In the genomic region with DNA sequence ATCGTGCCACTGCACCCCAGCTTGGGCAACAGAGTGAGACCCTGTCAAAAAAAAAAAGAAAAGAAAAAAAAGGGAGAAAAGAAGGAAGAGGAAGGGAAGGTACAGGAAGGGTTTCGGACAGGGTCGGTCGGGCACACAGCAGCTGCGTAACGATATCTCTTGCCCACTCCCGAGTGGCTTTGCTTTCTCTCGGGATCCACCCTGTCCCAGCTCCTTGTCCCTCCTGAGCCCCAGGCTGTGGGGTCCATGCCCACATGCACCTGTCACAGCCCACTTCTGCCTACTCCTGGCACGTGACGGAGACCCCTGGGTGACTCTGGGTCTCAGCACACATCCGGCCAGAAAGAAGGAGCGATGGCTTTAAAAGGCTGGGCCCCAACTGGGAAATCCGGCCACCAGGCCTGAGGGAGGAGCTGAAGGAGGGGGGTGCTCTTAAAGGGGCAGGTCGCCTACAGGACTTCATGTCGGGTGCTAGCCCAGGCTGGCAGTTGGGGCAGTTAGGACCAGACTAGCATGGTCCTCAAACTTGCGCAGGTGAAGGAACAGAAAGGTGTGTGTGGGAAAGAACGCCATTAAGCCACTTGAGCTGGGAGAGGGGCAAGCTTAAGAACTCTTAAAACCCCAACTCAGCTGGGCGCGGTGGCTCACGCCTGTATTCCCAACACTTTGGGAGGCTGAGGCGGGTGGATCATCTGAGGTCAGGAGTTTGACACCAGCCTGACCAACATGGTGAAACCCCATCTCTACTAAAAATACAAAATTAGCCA, we compare ENCODE assay signal across 8 cellular contexts. TPM values are rescaled to one million over a fixed set of nuclear protein-coding genes. Genes with fewer than 3 reads are reported as not detected.
DNase-seq lines count a peak whose midpoint lies in the region; ATAC-seq, FAIRE-seq and TF ChIP-seq lines count a peak whose summit lies in the region.

A gene with protein sequence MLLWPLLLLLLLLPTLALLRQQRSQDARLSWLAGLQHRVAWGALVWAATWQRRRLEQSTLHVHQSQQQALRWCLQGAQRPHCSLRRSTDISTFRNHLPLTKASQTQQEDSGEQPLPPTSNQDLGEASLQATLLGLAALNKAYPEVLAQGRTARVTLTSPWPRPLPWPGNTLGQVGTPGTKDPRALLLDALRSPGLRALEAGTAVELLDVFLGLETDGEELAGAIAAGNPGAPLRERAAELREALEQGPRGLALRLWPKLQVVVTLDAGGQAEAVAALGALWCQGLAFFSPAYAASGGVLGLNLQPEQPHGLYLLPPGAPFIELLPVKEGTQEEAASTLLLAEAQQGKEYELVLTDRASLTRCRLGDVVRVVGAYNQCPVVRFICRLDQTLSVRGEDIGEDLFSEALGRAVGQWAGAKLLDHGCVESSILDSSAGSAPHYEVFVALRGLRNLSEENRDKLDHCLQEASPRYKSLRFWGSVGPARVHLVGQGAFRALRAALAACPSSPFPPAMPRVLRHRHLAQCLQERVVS (minus strand): TSS at position 362 of the 767 bp plus-strand sequence. CDS start 913 bp downstream, outside the sequence.

- no peak for TF ChIP-seq POLR2A in GM12891 (IDR thresholded peaks at IDR 0.05; ENCODE audit: low read depth, low read length)
- TF ChIP-seq POLR2A in K562 (conservative IDR thresholded peaks at IDR 0.05) = peak; percentile 75

- no peaks in the 10 kb centered on the region for H4K20me1 ChIP-seq in K562 (replicated peaks; ENCODE audit: control insufficient read depth, insufficient read depth, low read length)

- H3K9me3 ChIP-seq in K562 (replicated peaks; ENCODE audit: control insufficient read depth, insufficient read depth, low read depth, low read length) (no peaks in the 10 kb centered on the region), iPS-15b (ENCODE audit: control insufficient read depth, insufficient read depth, low read length) (no peaks in the 10 kb centered on the region)

- H2AFZ ChIP-seq in K562 (ENCODE audit: low read depth, low read length) = peak within 1 kb of the TSS; percentile 100

- no peak; a peak in 1 of 6 replicates for TF ChIP-seq CTCF in K562 (IDR thresholded peaks at IDR 0.05 in 2 of 3, conservative IDR thresholded peaks at IDR 0.05 in 1 of 3; ENCODE audit: insufficient read depth in 2 of 3, low read depth in 1 of 3, low read length in 3 of 3)

- H3K4me1 ChIP-seq in K562 (replicated peaks in 1 of 2; ENCODE audit: control insufficient read depth in 2 of 2, insufficient read depth in 2 of 2, low read length in 2 of 2) = peaks cover 11 to 29% of the 10 kb centered on the region in 2 experiments; a peak in 4 of 5 replicates
- H3K4me1 ChIP-seq in iPS-15b (ENCODE audit: control insufficient read depth, insufficient read depth, low read length) = no peaks in the 10 kb centered on the region

- H3K27me3 ChIP-seq in K562 (ENCODE audit: control insufficient read depth in 2 of 2, insufficient read depth in 2 of 2, low read length in 2 of 2) = no peaks in the 10 kb centered on the region
- H3K27me3 ChIP-seq in iPS-15b (ENCODE audit: control insufficient read depth, insufficient read depth, low read length) = no peaks in the 10 kb centered on the region

- H3K9me1 ChIP-seq in K562 (ENCODE audit: control insufficient read depth, insufficient read depth, low read length) = no peaks in the 10 kb centered on the region

- H3K9ac ChIP-seq in K562 (ENCODE audit: insufficient read depth in 1 of 2, low read depth in 2 of 2, low read length in 2 of 2) (peak within 1 kb of the TSS; percentile 95 to 96), iPS-15b (ENCODE audit: low read depth, low read length) (no peak within 1 kb of the TSS)

- no TSS peak for BruUV-seq in K562 (replicated peaks; lab: Mats Ljungman, UMichigan)

- in situ Hi-C loops in K562 (cut with MboI) = no loop called here

- no peak for TF ChIP-seq EP300 in K562 (IDR thresholded peaks at IDR 0.05; ENCODE audit: low read length)

- 15% methylated on average over 18 of the region's 21 CpGs for WGBS in K562 (ENCODE audit: insufficient coverage, low coverage, missing lambda C conversion rate)

- FAIRE-seq in GM12891 (lab: Jason Lieb, UNC) (peak; percentile 92), K562 (lab: Jason Lieb, UNC) (peak; percentile 96)

- H3K27ac ChIP-seq in K562 (ENCODE audit: extremely low read depth, low read depth, low read length) = peak within 1 kb of the TSS; percentile 87

- H3K79me2 ChIP-seq in K562 (ENCODE audit: control insufficient read depth, insufficient read depth, low read length) = peaks cover 11% of the 10 kb centered on the region; the same call in 2 of the 3 replicates

- ATAC-seq in HG02763 (IDR thresholded peaks at IDR 0.05; ENCODE audit: unreplicated experiment) (peak; percentile 88), K562 (peak; percentile 97)

- H3K4me3 ChIP-seq in K562 (peak within 1 kb of the TSS; percentile 70), iPS-15b (ENCODE audit: low read depth, low read length) (peak within 1 kb of the TSS; percentile 41), skeletal muscle cell (ENCODE audit: low read depth, low read length) (peak within 1 kb of the TSS; percentile 63)

- DNase-seq in GM12891 (ENCODE audit: insufficient read length, low spot score) (peak; percentile 88), NCI-H2029 treated with DMSO at 0.1 percent for 48 hours (lab: John Stamatoyannopoulos, UW) (peak; percentile 57), T1000 (lab: John Stamatoyannopoulos, UW) (peak; percentile 23), K562 (ENCODE audit: extremely low read depth in 1 of 4, low spot score in 3 of 4) (peak; percentile 87 to 91 (median 89)), skeletal muscle cell (ENCODE audit: low read depth) (no peak), NCI-H1694 (lab: John Stamatoyannopoulos, UW) (no peak)

- CTCF ChIA-PET in K562 (lab: Yijun Ruan, JAX; ENCODE audit: low intra/inter-chr PET ratio) = no interaction called here

- POLR2A ChIA-PET in K562 (lab: Yijun Ruan, JAX) = interaction anchor here (0.6 to 1.5 kb wide), 16 partner anchors 11 to 585 kb away, joined by 3 to 7 read pairs (median 3); no protein-coding TSS in a partner anchor

- no peak for TF ChIP-seq RAD21 in K562 (CRISPR knock-in tag; conservative IDR thresholded peaks at IDR 0.05 in 1 of 2, IDR thresholded peaks at IDR 0.05 in 1 of 2)

- intact Hi-C loops in K562 (cut with micrococcal nuclease) = no loop called here

- H3K36me3 ChIP-seq in K562 (ENCODE audit: control insufficient read depth, insufficient read depth, low read length) (peaks cover 11% of the 10 kb centered on the region; the same call in 2 of the 3 replicates), iPS-15b (ENCODE audit: control insufficient read depth, insufficient read depth, low read length) (no peaks in the 10 kb centered on the region)

- peak within 1 kb of the TSS; percentile 100 for H3K4me2 ChIP-seq in K562 (ENCODE audit: insufficient read depth, low read length)

TF ChIP-seq in GM12891, 5 proteins besides CTCF, POLR2A, EP300 and RAD21:
- TF ChIP-seq POLR2AphosphoS5 (IDR thresholded peaks at IDR 0.05; ENCODE audit: low read depth, low read length) = no peak
- no peak for TF ChIP-seq POU2F2 (IDR thresholded peaks at IDR 0.05; ENCODE audit: low read depth, low read length)
- TF ChIP-seq SPI1 (IDR thresholded peaks at IDR 0.05; ENCODE audit: low read depth, low read length) = no peak
- TF ChIP-seq TAF1 (IDR thresholded peaks at IDR 0.05; ENCODE audit: low read depth, low read length) = no peak
- TF ChIP-seq PAX5 (IDR thresholded peaks at IDR 0.05; ENCODE audit: insufficient read depth, low read length, severe bottlenecking) = no peak

TF ChIP-seq in K562, 482 proteins besides CTCF, POLR2A, EP300 and RAD21 (continues in another document):
- TF ChIP-seq TEAD4 (IDR thresholded peaks at IDR 0.05; ENCODE audit: low read length) = no peak
- TF ChIP-seq TEAD4 (CRISPR knock-in tag; IDR thresholded peaks at IDR 0.05; ENCODE audit: borderline replicate concordance) = no peak
- TF ChIP-seq MIER1 (IDR thresholded peaks at IDR 0.05; ENCODE audit: low read depth) = peak; percentile 27; the same call in 1 of the 2 replicates
- peak; percentile 70; the same call in 1 of the 2 replicates for TF ChIP-seq ZBTB7A (IDR thresholded peaks at IDR 0.05; ENCODE audit: borderline replicate concordance, control insufficient read depth, low read depth, low read length)
- peak; percentile 63; the same call in 1 of the 2 replicates for TF ChIP-seq PHF8 (IDR thresholded peaks at IDR 0.05; ENCODE audit: borderline replicate concordance, low read length)
- no peak for TF ChIP-seq ARID3A (IDR thresholded peaks at IDR 0.05; ENCODE audit: borderline replicate concordance, low read depth, low read length)
- TF ChIP-seq MTA1 (IDR thresholded peaks at IDR 0.05; ENCODE audit: borderline replicate concordance) = 0 out of 2 replicates have a peak, but pooled peaks have one; percentile 24

RNA-seq across cellular contexts. Expression of the gene that starts here (rescaled TPM):
- 14.3 TPM for polyA plus RNA-seq in GM12891 (2012; ENCODE audit: low read depth, missing spikeins)
- total RNA-seq in K562 (2011; cell fraction: chromatin; rRNA removed; ENCODE audit: low replicate concordance) = 26.6 and 66.9 TPM in 2 replicates
- total RNA-seq in K562 (2011; cell fraction: nucleolus; rRNA removed) = 67.5 and 75.5 TPM in 2 replicates
- total RNA-seq in K562 (2011; cell fraction: nucleoplasm; rRNA removed) = 39.0 and 46.6 TPM in 2 replicates
- total RNA-seq in K562 (2014; rRNA removed) = 20.3 and 20.8 TPM in 2 replicates
- 5.0 and 5.6 TPM in 2 replicates for total RNA-seq in K562 (2014; rRNA removed; fragmentation: Illumina TruSeq; extraction: Trizol)
- 10.4 and 11.2 TPM in 2 replicates for total RNA-seq in K562 (2015; rRNA removed; fragmentation: Illumina TruSeq; extraction: Trizol)
- total RNA-seq in K562 (2021) = 21.1 and 23.2 TPM in 2 replicates
- 12.0 and 12.9 TPM in 2 replicates for polyA plus RNA-seq in K562 (2011; rRNA removed)
- polyA plus RNA-seq in K562 (2011; cell fraction: cytosol; rRNA removed) = 9.1 and 31.3 TPM in 2 replicates
- polyA plus RNA-seq in K562 (2011; cell fraction: nucleus; rRNA removed) = 57.1 and 77.6 TPM in 2 replicates
- 14.5 and 28.1 TPM in 2 replicates for polyA plus RNA-seq in K562 (2012)
- 7.8 and 12.4 TPM in 2 replicates for polyA plus RNA-seq in K562 (2014; fragmentation: Illumina TruSeq; extraction: Trizol)
- under 1 TPM; 0.65 to 0.87 TPM for polyA plus RNA-seq in K562 (2014; fragmentation: Nextera tagmentation; extraction: Ambion mirVana)
- polyA plus RNA-seq in K562 (2014; rRNA removed) = 20.8 and 20.9 TPM in 2 replicates
- 3.5 and 7.4 TPM in 2 replicates for polyA minus RNA-seq in K562 (2011; rRNA and poly(A)+ RNA removed)
- polyA minus RNA-seq in K562 (2011; cell fraction: cytosol; rRNA and poly(A)+ RNA removed) = 9.6 and 12.1 TPM in 2 replicates
- 16.6 and 17.0 TPM in 2 replicates for polyA minus RNA-seq in K562 (2011; cell fraction: nucleus; rRNA and poly(A)+ RNA removed)

Comparison
In these comparisons a context has a peak if more than half of its experiments do, and no peak if none do; other contexts are left out.
1. DNase-seq: peak in GM12891 (single experiment), NCI-H2029 treated with DMSO at 0.1 percent for 48 hours (single experiment), T1000 (single experiment) and K562 (4 of 4); none in skeletal muscle cell (single experiment) and NCI-H1694 (single experiment).
2. Peak in every context shown above with its lines, with median percentiles within 50 percentile points of each other: H3K4me3 ChIP-seq.